Comparison of ENCODE assay signal across 14 cellular contexts in the genomic region with DNA sequence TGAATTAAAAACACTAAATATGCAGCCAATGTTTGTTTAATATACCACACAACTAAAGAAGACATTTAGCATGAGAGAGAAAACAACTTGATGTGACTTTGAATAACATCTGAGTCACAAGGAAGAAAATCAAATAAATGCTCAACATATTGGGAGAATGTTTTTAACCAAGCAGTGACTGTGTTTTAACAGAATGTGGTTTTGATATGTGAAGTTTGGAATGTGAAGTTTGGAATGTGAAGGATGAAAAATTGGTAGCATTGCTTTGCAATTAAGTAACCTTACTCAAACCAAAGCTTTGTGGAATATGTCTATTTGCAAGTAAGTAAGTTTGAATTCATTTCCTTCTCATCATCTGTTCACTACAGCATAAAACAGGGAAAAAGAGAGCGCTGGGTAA.
A peak's percentile ranks its signal among the peaks of the same experiment; 100 is the strongest.
DNase-seq lines count a peak whose midpoint lies in the region; ATAC-seq and TF ChIP-seq lines count a peak whose summit lies in the region.
"Had no signal": no experiment of that assay in that cellular context is flagged by ENCODE, and none has a peak within 500 bp of the region (broad histone marks: within the 10 kb centered on the region; RNA-seq: fewer than 3 reads in every experiment).

No MANE protein-coding gene starts in this region.

- H3K4me3 Mint-ChIP-seq in chondrocyte (ENCODE audit: unreplicated experiment) = no peak overlapping the region
- H3K4me3 Mint-ChIP-seq in mesothelial cell of epicardium = no peak overlapping the region
- H3K4me3 Mint-ChIP-seq in natural killer cell = no peak overlapping the region
- H3K4me3 Mint-ChIP-seq: activated T-cell treated with anti-CD3 and anti-CD28 coated beads, Interleukin-2, amount 50 U/mL, for 72 hours had no signal

- peak; percentile 41 for DNase-seq in AG09319 (ENCODE audit: extremely low read depth, low read depth)
- peak; percentile 90 for DNase-seq in LHCN-M2 (ENCODE audit: low read depth)
- DNase-seq in chondrocyte (ENCODE audit: low spot score) = no peak
- no peak for DNase-seq in mesothelial cell of epicardium (ENCODE audit: low spot score in 2 of 2, unreplicated experiment in 2 of 2)
- no peak for DNase-seq in natural killer cell
- no peak for DNase-seq in activated naive CD4-positive, alpha-beta T cell treated with anti-CD3 and anti-CD28 coated beads, Interleukin-2, amount 50 U/mL, for 16 hours
- DNase-seq in stimulated activated naive CD4-positive, alpha-beta T cell (lab: John Stamatoyannopoulos, UW) = no peak
- no peak for DNase-seq in germinal center (ENCODE audit: low spot score)
- DNase-seq: activated T-cell treated with anti-CD3 and anti-CD28 coated beads, Interleukin-2, amount 50 U/mL, for 72 hours; esophagus squamous epithelium; left ventricle myocardium inferior; NCI-H2081 treated with DMSO at 0.1 percent for 48 hours; occipital lobe had no signal

- H3K36me3 Mint-ChIP-seq in chondrocyte (ENCODE audit: low read depth) (no peaks in the 10 kb centered on the region), mesothelial cell of epicardium (no peaks in the 10 kb centered on the region), natural killer cell (no peaks in the 10 kb centered on the region)
- H3K36me3 Mint-ChIP-seq: CD14-positive monocyte had no signal

- H3K27ac Mint-ChIP-seq in chondrocyte (ENCODE audit: unreplicated experiment) = peak overlapping the region; percentile 46
- H3K27ac Mint-ChIP-seq in mesothelial cell of epicardium = peak overlapping the region; percentile 80
- H3K27ac Mint-ChIP-seq in natural killer cell = no peak overlapping the region
- H3K27ac Mint-ChIP-seq: activated T-cell treated with anti-CD3 and anti-CD28 coated beads, Interleukin-2, amount 50 U/mL, for 72 hours; CD14-positive monocyte had no signal

- H3K4me1 Mint-ChIP-seq in chondrocyte (ENCODE audit: low read depth) (peaks cover 38% of the 10 kb centered on the region), mesothelial cell of epicardium (peaks cover 24% of the 10 kb centered on the region), natural killer cell (no peaks in the 10 kb centered on the region)

- H3K27me3 Mint-ChIP-seq in chondrocyte (ENCODE audit: low read depth) (no peaks in the 10 kb centered on the region), mesothelial cell of epicardium (ENCODE audit: low read depth) (no peaks in the 10 kb centered on the region), natural killer cell (ENCODE audit: low read depth in 2 of 2) (peaks cover 0 to 2% of the 10 kb centered on the region in 2 donors)

- intact Hi-C loops in natural killer cell (cut with micrococcal nuclease) = no loop called here

- ATAC-seq in natural killer cell = no peak
- ATAC-seq: activated T-cell treated with anti-CD3 and anti-CD28 coated beads, Interleukin-2, amount 50 U/mL, for 72 hours had no signal

- H3K9me3 Mint-ChIP-seq in chondrocyte (ENCODE audit: low read depth) = no peaks in the 10 kb centered on the region
- H3K9me3 Mint-ChIP-seq in mesothelial cell of epicardium = no peaks in the 10 kb centered on the region
- peaks cover 0 to 2% of the 10 kb centered on the region in 2 donors for H3K9me3 Mint-ChIP-seq in natural killer cell
- H3K9me3 Mint-ChIP-seq: activated T-cell treated with anti-CD3 and anti-CD28 coated beads, Interleukin-2, amount 50 U/mL, for 72 hours had no signal

- TF ChIP-seq CTCF in AG09319 (IDR thresholded peaks at IDR 0.05; ENCODE audit: low read depth, low read length) (no peak), chondrocyte (IDR thresholded peaks at IDR 0.05) (no peak), mesothelial cell of epicardium (IDR thresholded peaks at IDR 0.05; ENCODE audit: unreplicated experiment) (no peak), natural killer cell (IDR thresholded peaks at IDR 0.05) (no peak)

Comparison
In these comparisons a context has a peak if more than half of its experiments do, and no peak if none do; other contexts are left out.
1. DNase-seq: peak in AG09319 (single experiment) and LHCN-M2 (single experiment); none in chondrocyte (single experiment), mesothelial cell of epicardium (0 of 2), natural killer cell (single experiment), activated naive CD4-positive, alpha-beta T cell treated with anti-CD3 and anti-CD28 coated beads, Interleukin-2, amount 50 U/mL, for 16 hours (single experiment), stimulated activated naive CD4-positive, alpha-beta T cell (0 of 6) and germinal center (single experiment).
2. H3K27ac Mint-ChIP-seq: peak in chondrocyte (single experiment) and mesothelial cell of epicardium (single experiment); none in natural killer cell (0 of 2).